1 cellular context compared by ENCODE assay signal in the genomic region with DNA sequence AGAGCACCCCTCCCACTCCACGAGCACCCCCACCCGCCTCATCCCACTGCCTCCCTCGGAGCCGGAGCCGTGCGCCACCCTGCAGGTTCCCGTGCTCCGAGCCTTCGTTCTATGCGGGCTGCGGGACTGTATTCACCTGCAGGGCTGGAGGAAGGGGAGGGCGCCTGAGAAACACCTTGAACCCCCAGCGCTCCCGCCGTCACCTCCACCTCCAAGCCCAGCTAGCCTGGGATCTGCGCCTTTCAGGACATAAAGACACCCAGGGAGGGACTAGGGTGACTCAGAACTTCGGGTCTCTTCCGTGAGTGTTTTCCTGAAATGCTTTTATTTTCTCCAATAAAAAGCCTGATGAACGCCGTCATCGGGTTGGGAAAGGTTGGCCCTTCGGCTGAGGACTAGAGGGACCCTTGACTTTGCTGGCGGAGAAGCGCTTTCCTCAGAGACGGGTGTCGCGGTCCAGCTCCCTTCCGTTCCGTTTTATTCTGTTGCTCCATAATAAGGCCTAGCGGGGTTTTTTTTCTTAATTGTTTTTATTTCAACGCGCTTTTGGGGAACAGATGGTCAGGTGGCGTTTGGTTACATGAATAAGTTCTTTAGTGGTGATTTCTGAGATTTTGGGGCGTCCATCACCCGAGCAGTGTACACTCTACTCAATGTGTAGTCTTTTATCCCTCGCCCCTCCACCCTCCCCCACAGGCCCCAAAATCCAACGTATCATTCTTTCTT.
TF ChIP-seq lines count a peak whose summit lies in the region.

No MANE protein-coding gene starts in this region.

TF ChIP-seq in WTC11, 78 proteins besides CTCF, POLR2A, EP300 and RAD21 (continued from another document):
- TF ChIP-seq, protein P1, sequence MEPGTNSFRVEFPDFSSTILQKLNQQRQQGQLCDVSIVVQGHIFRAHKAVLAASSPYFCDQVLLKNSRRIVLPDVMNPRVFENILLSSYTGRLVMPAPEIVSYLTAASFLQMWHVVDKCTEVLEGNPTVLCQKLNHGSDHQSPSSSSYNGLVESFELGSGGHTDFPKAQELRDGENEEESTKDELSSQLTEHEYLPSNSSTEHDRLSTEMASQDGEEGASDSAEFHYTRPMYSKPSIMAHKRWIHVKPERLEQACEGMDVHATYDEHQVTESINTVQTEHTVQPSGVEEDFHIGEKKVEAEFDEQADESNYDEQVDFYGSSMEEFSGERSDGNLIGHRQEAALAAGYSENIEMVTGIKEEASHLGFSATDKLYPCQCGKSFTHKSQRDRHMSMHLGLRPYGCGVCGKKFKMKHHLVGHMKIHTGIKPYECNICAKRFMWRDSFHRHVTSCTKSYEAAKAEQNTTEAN (CRISPR knock-in tag; IDR thresholded peaks at IDR 0.05), result no peak
- no peak for TF ChIP-seq ETV6 (CRISPR knock-in tag; IDR thresholded peaks at IDR 0.05)
- TF ChIP-seq, protein P2, sequence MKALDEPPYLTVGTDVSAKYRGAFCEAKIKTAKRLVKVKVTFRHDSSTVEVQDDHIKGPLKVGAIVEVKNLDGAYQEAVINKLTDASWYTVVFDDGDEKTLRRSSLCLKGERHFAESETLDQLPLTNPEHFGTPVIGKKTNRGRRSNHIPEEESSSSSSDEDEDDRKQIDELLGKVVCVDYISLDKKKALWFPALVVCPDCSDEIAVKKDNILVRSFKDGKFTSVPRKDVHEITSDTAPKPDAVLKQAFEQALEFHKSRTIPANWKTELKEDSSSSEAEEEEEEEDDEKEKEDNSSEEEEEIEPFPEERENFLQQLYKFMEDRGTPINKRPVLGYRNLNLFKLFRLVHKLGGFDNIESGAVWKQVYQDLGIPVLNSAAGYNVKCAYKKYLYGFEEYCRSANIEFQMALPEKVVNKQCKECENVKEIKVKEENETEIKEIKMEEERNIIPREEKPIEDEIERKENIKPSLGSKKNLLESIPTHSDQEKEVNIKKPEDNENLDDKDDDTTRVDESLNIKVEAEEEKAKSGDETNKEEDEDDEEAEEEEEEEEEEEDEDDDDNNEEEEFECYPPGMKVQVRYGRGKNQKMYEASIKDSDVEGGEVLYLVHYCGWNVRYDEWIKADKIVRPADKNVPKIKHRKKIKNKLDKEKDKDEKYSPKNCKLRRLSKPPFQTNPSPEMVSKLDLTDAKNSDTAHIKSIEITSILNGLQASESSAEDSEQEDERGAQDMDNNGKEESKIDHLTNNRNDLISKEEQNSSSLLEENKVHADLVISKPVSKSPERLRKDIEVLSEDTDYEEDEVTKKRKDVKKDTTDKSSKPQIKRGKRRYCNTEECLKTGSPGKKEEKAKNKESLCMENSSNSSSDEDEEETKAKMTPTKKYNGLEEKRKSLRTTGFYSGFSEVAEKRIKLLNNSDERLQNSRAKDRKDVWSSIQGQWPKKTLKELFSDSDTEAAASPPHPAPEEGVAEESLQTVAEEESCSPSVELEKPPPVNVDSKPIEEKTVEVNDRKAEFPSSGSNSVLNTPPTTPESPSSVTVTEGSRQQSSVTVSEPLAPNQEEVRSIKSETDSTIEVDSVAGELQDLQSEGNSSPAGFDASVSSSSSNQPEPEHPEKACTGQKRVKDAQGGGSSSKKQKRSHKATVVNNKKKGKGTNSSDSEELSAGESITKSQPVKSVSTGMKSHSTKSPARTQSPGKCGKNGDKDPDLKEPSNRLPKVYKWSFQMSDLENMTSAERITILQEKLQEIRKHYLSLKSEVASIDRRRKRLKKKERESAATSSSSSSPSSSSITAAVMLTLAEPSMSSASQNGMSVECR (CRISPR knock-in tag; IDR thresholded peaks at IDR 0.05; ENCODE audit: borderline replicate concordance), result no peak
- no peak for TF ChIP-seq GRHL2 (CRISPR knock-in tag; IDR thresholded peaks at IDR 0.05; ENCODE audit: insufficient replicate concordance, severe bottlenecking)
- no peak for TF ChIP-seq JUN (CRISPR knock-in tag; IDR thresholded peaks at IDR 0.05)
- TF ChIP-seq MYBL2 (CRISPR knock-in tag; IDR thresholded peaks at IDR 0.05), result no peak
- TF ChIP-seq TEAD1 (CRISPR knock-in tag; IDR thresholded peaks at IDR 0.05), result no peak
- TF ChIP-seq, protein P3, sequence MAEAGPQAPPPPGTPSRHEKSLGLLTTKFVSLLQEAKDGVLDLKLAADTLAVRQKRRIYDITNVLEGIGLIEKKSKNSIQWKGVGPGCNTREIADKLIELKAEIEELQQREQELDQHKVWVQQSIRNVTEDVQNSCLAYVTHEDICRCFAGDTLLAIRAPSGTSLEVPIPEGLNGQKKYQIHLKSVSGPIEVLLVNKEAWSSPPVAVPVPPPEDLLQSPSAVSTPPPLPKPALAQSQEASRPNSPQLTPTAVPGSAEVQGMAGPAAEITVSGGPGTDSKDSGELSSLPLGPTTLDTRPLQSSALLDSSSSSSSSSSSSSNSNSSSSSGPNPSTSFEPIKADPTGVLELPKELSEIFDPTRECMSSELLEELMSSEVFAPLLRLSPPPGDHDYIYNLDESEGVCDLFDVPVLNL (CRISPR knock-in tag; IDR thresholded peaks at IDR 0.05; ENCODE audit: borderline replicate concordance, low read depth), result no peak
- TF ChIP-seq, protein P4, sequence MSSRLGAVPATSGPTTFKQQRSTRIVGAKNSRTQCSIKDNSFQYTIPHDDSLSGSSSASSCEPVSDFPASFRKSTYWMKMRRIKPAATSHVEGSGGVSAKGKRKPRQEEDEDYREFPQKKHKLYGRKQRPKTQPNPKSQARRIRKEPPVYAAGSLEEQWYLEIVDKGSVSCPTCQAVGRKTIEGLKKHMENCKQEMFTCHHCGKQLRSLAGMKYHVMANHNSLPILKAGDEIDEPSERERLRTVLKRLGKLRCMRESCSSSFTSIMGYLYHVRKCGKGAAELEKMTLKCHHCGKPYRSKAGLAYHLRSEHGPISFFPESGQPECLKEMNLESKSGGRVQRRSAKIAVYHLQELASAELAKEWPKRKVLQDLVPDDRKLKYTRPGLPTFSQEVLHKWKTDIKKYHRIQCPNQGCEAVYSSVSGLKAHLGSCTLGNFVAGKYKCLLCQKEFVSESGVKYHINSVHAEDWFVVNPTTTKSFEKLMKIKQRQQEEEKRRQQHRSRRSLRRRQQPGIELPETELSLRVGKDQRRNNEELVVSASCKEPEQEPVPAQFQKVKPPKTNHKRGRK (CRISPR knock-in tag; IDR thresholded peaks at IDR 0.05; ENCODE audit: borderline replicate concordance), result no peak
TF ChIP-seq in WTC11: peak in this region for 0.
